Comparison of ENCODE assay signal across 8 cellular contexts in genomic region chr14:73231874-73232851, GRCh38. TPM values are rescaled to one million over a fixed set of nuclear protein-coding genes. Genes with fewer than 3 reads are reported as not detected.
DNase-seq lines count a peak whose midpoint lies in the region; ATAC-seq and TF ChIP-seq lines count a peak whose summit lies in the region.

No MANE protein-coding gene starts in this region.

- H3K36me3 Mint-ChIP-seq in activated naive CD8-positive, alpha-beta T cell treated with anti-CD3 and anti-CD28 coated beads, Interleukin-2, amount 50 U/mL, for 24 hours (ENCODE audit: low read depth): no peaks in the 10 kb centered on the region
- peaks cover 7% of the 10 kb centered on the region for H3K36me3 Mint-ChIP-seq in memory B cell

- TF ChIP-seq EP300 in Ishikawa (IDR thresholded peaks at IDR 0.05; ENCODE audit: borderline replicate concordance): no peak

- peak; percentile 13 for ATAC-seq in activated naive CD8-positive, alpha-beta T cell treated with anti-CD3 and anti-CD28 coated beads, Interleukin-2, amount 50 U/mL, for 24 hours
- ATAC-seq in memory B cell (ENCODE audit: low read depth): peak; percentile 69
- ATAC-seq in HG03196 (IDR thresholded peaks at IDR 0.05; ENCODE audit: unreplicated experiment): no peak

- H3K4me3 Mint-ChIP-seq in activated naive CD8-positive, alpha-beta T cell treated with anti-CD3 and anti-CD28 coated beads, Interleukin-2, amount 50 U/mL, for 24 hours: no peak overlapping the region
- no peak overlapping the region for H3K4me3 Mint-ChIP-seq in memory B cell

- peaks cover 44% of the 10 kb centered on the region for H3K27me3 Mint-ChIP-seq in activated naive CD8-positive, alpha-beta T cell treated with anti-CD3 and anti-CD28 coated beads, Interleukin-2, amount 50 U/mL, for 24 hours
- H3K27me3 Mint-ChIP-seq in memory B cell: peaks cover 22% of the 10 kb centered on the region

- peak; percentile 41; the same call in 1 of the 2 replicates for TF ChIP-seq RAD21 in Ishikawa (IDR thresholded peaks at IDR 0.05; ENCODE audit: low read depth)

- DNase-seq in Daoy (ENCODE audit: low read depth) (peak; percentile 63), memory B cell (ENCODE audit: low spot score in 2 of 2) (no peak), GM19238 (ENCODE audit: insufficient read length, low spot score) (no peak), medulla oblongata (ENCODE audit: extremely low spot score) (no peak), OCI-M2 (lab: John Stamatoyannopoulos, UW; ENCODE audit: unreplicated experiment) (no peak)
- no peak for DNase-seq in activated naive CD8-positive, alpha-beta T cell treated with anti-CD3 and anti-CD28 coated beads, Interleukin-2, amount 50 U/mL, for 24 hours

- peaks cover 8% of the 10 kb centered on the region for H3K4me1 Mint-ChIP-seq in activated naive CD8-positive, alpha-beta T cell treated with anti-CD3 and anti-CD28 coated beads, Interleukin-2, amount 50 U/mL, for 24 hours
- H3K4me1 Mint-ChIP-seq in memory B cell: peaks cover 13% of the 10 kb centered on the region

- no peaks in the 10 kb centered on the region for H3K9me3 Mint-ChIP-seq in activated naive CD8-positive, alpha-beta T cell treated with anti-CD3 and anti-CD28 coated beads, Interleukin-2, amount 50 U/mL, for 24 hours
- no peaks in the 10 kb centered on the region for H3K9me3 Mint-ChIP-seq in memory B cell

- no peak overlapping the region for H3K27ac Mint-ChIP-seq in activated naive CD8-positive, alpha-beta T cell treated with anti-CD3 and anti-CD28 coated beads, Interleukin-2, amount 50 U/mL, for 24 hours
- no peak overlapping the region for H3K27ac Mint-ChIP-seq in memory B cell

TF ChIP-seq in Ishikawa, 13 proteins besides CTCF, POLR2A, EP300 and RAD21:
- TF ChIP-seq USF1 (IDR thresholded peaks at IDR 0.05) (no peak), CREB1 (IDR thresholded peaks at IDR 0.05; ENCODE audit: low read depth) (no peak), FOXM1 (IDR thresholded peaks at IDR 0.05; ENCODE audit: borderline replicate concordance, low read depth) (no peak), TCF12 (IDR thresholded peaks at IDR 0.05; ENCODE audit: low read depth) (no peak), TAF1 (IDR thresholded peaks at IDR 0.05; ENCODE audit: low read depth) (no peak), YY1 (IDR thresholded peaks at IDR 0.05; ENCODE audit: low read depth) (no peak), MAX (IDR thresholded peaks at IDR 0.05) (no peak), NFIC (IDR thresholded peaks at IDR 0.05) (no peak), REST (IDR thresholded peaks at IDR 0.05; ENCODE audit: low read depth) (no peak), CEBPB (IDR thresholded peaks at IDR 0.05) (no peak), ZBTB7A (IDR thresholded peaks at IDR 0.05; ENCODE audit: low read depth) (no peak), EGR1 (IDR thresholded peaks at IDR 0.05) (no peak), TEAD4 (IDR thresholded peaks at IDR 0.05) (no peak)

RNA-seq across cellular contexts. Expression of gene PAPLN, which starts 5.1 kb away (rescaled TPM):
- total RNA-seq in Daoy (2014; rRNA removed; shearing (Covaris generic)): 1.7 and 7.0 TPM in 2 replicates
